19 cellular contexts compared by ENCODE assay signal in the genomic region with DNA sequence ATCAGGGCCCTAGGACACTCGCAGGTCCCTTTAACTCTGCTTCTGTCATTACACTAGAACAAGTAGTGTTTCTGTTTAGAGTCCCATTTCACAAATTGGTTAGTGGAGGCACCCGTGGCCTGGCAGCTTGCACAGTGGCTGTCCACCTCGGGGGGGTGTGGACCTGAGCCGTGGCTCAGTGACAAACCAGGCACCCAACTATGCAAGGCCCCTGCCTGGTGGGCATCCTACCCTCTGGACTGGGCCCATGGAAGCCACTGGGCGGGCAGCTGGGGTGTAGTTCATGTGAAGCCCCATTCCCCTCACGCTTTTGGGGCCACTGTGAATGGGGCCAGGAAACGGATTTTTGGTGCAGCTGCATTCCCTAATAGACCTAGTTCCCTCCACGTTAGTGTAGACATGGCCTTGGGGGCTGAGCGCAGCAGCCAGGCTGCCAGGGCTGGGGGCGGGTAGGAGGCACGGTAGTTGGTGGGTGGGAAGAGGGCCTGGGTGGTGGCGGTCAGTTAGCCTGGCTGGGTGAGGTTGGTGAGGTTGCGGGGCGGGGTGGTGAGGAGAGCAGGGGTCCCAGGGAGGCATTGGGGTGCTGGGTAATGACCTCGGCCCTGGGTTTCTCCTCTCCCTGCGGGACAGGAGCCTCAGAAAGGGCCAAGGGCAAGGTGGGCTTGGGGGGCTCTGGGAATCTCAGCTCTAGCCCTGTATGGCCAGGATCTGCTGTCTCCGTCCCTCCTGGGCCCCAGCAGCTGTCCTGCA. TPM values are rescaled to one million over a fixed set of nuclear protein-coding genes. Genes with fewer than 3 reads are reported as not detected.
DNase-seq lines count a peak whose midpoint lies in the region; ATAC-seq and TF ChIP-seq lines count a peak whose summit lies in the region.
"Had no signal": no experiment of that assay in that cellular context is flagged by ENCODE, and none has a peak within 500 bp of the region (broad histone marks: within the 10 kb centered on the region; RNA-seq: fewer than 3 reads in every experiment).

No MANE protein-coding gene starts in this region.

- no peak for TF ChIP-seq POLR2A in stomach (IDR thresholded peaks at IDR 0.05)

- no peaks in the 10 kb centered on the region for H3K4me1 ChIP-seq in endodermal cell (ENCODE audit: control insufficient read depth, insufficient read depth, low read length)
- H3K4me1 ChIP-seq in stomach = peaks cover 0 to 12% (median 1%) of the 10 kb centered on the region in 4 donors

- ATAC-seq in activated CD4-positive, CD25-positive, alpha-beta regulatory T cell treated with anti-CD3 and anti-CD28 coated beads, Interleukin-2, amount 50 U/mL, for 24 hours = no peak
- no peak for ATAC-seq in HG02840 (IDR thresholded peaks at IDR 0.05; ENCODE audit: low FRiP score, unreplicated experiment)
- ATAC-seq: PC-3, Right ventricle myocardium inferior had no signal

- H3K9me3 Mint-ChIP-seq in endodermal cell = peaks cover 15% of the 10 kb centered on the region

- no peak overlapping the region for H3K4me3 Mint-ChIP-seq in endodermal cell
- H3K4me3 Mint-ChIP-seq: H9 had no signal

- no peaks in the 10 kb centered on the region for H3K27me3 ChIP-seq in H7 (ENCODE audit: control insufficient read depth, insufficient read depth, low read length)
- no peaks in the 10 kb centered on the region for H3K27me3 ChIP-seq in endodermal cell (ENCODE audit: control insufficient read depth, insufficient read depth, low read length, poor library complexity, severe bottlenecking)
- H3K27me3 ChIP-seq in stomach = no peaks in the 10 kb centered on the region

- H3K4me3 ChIP-seq in H7 (ENCODE audit: insufficient read depth, low read depth, low read length) = no peak overlapping the region
- H3K4me3 ChIP-seq in endodermal cell (ENCODE audit: low read length) = no peak overlapping the region
- H3K4me3 ChIP-seq in stomach = no peak overlapping the region

- no peak for TF ChIP-seq EP300 in stomach (IDR thresholded peaks at IDR 0.05)

- peaks cover 2% of the 10 kb centered on the region for H3K27me3 Mint-ChIP-seq in endodermal cell (ENCODE audit: insufficient read depth)

- DNase-seq in activated CD4-positive, CD25-positive, alpha-beta regulatory T cell treated with anti-CD3 and anti-CD28 coated beads, Interleukin-2, amount 50 U/mL, for 72 hours = peak; percentile 21
- DNase-seq in H7 = peak; percentile 53
- peak; percentile 36 for DNase-seq in endodermal cell
- peak; percentile 16 for DNase-seq in stomach
- DNase-seq in NCI-H2171 (lab: John Stamatoyannopoulos, UW) = no peak
- no peak for DNase-seq in NCI-H345 treated with DMSO at 0.1 percent for 48 hours (lab: John Stamatoyannopoulos, UW; ENCODE audit: unreplicated experiment)
- DNase-seq: DND-41; GDM1; H9; NCI-H1436; NCI-H2029 treated with DMSO at 0.1 percent for 48 hours; NCI-H2227 treated with DMSO at 0.1 percent for 48 hours; NCI-H526 treated with DMSO at 0.1 percent for 48 hours; NK-92 treated with Interleukin-12 subunit alpha and Interleukin-12 subunit beta, amount 100 ng/mL, for 24 hours; PC-3 had no signal

- H3K9me3 ChIP-seq in endodermal cell (ENCODE audit: control insufficient read depth, low read length) (no peaks in the 10 kb centered on the region), stomach (peaks cover 0 to 15% (median 7%) of the 10 kb centered on the region in 4 donors)

- WGBS in endodermal cell (ENCODE audit: insufficient coverage in 1 of 2, insufficient read length in 1 of 2), 2 experiments = 93 to 96% methylated on average over 7 to 17 of the region's 17 CpGs
- WGBS in stomach, 5 donors = 95 to 97% (median 96%) methylated on average over 12 to 17 of the region's 17 CpGs

- H3K36me3 ChIP-seq in H7 (replicated peaks; ENCODE audit: control insufficient read depth, insufficient read depth, low read length) (no peaks in the 10 kb centered on the region), endodermal cell (ENCODE audit: control insufficient read depth, insufficient read depth, low read length) (peaks cover 6% of the 10 kb centered on the region), stomach (peaks cover 36 to 56% (median 52%) of the 10 kb centered on the region in 4 donors)

- peaks cover 22% of the 10 kb centered on the region for H3K36me3 Mint-ChIP-seq in endodermal cell (ENCODE audit: low read depth)

- TF ChIP-seq CTCF in endodermal cell (conservative IDR thresholded peaks at IDR 0.05) = no peak
- TF ChIP-seq CTCF in stomach (IDR thresholded peaks at IDR 0.05) = no peak

- H3K27ac Mint-ChIP-seq in endodermal cell = no peak overlapping the region

- H3K27ac ChIP-seq in endodermal cell (ENCODE audit: low read depth, low read length) (no peak overlapping the region), stomach (no peak overlapping the region)
- H3K27ac ChIP-seq: C4-2B had no signal

- intact Hi-C loops in stomach (cut with DNase I; ENCODE audit: low total_unique reads) = no loop called here

- no peak overlapping the region for H3K9ac ChIP-seq in endodermal cell (ENCODE audit: extremely low read depth, low read length, poor library complexity, severe bottlenecking)

- H3K4me1 Mint-ChIP-seq in endodermal cell = peaks cover 12% of the 10 kb centered on the region

RNA-seq across cellular contexts. Expression of a gene that starts 18.7 kb away (rescaled TPM):
- total RNA-seq in H7 (2014; rRNA removed; shearing (Covaris generic)) = 7.6 and 10.0 TPM in 2 replicates
- total RNA-seq in endodermal cell (10 to 100 TPM; 21.4 to 29.6 TPM), stomach (10 to 100 TPM; 13.4 to 62.6 (median 30.0) TPM)
- polyA plus RNA-seq in endodermal cell (2013, experiment 1 of 2) = 33.6 TPM
- polyA plus RNA-seq in endodermal cell (2013, experiment 2 of 2) = 24.9 TPM
- polyA plus RNA-seq in stomach = 10 to 100 TPM in 2 of 3 donors, 1 to 10 TPM in 1; 7.2 to 13.0 (median 10.8) TPM

RNA-seq across cellular contexts. Expression of a gene that starts 40.4 kb away (rescaled TPM):
- 6.4 and 6.5 TPM in 2 replicates for total RNA-seq in H7 (2014; rRNA removed; shearing (Covaris generic))
- total RNA-seq in endodermal cell (10 to 100 TPM; 14.2 to 17.2 TPM), stomach (10 to 100 TPM in 2 of 5 donors, 1 to 10 TPM in 3; 3.8 to 30.9 (median 8.6) TPM)
- 11.1 TPM for polyA plus RNA-seq in endodermal cell (2013, experiment 1 of 2)
- 10.6 TPM for polyA plus RNA-seq in endodermal cell (2013, experiment 2 of 2)
- polyA plus RNA-seq in stomach = 1 to 10 TPM; 1.6 to 2.6 (median 2.0) TPM

RNA-seq across cellular contexts. Expression of a gene that starts 50.9 kb away (rescaled TPM):
- 13.8 and 16.7 TPM in 2 replicates for total RNA-seq in H7 (2014; rRNA removed; shearing (Covaris generic))
- 10 to 100 TPM; 24.2 to 29.4 TPM for total RNA-seq in endodermal cell
- polyA plus RNA-seq in endodermal cell (2013, experiment 1 of 2) = 20.5 TPM
- polyA plus RNA-seq in endodermal cell (2013, experiment 2 of 2) = 19.9 TPM
- total RNA-seq in stomach = 100 to 1,000 TPM in 1 of 5 donors, 10 to 100 TPM in 4; 21.9 to 222 (median 37.1) TPM
- polyA plus RNA-seq in stomach = 1 to 10 TPM; 3.9 to 7.3 (median 6.6) TPM

Comparison
In these comparisons a context has a peak if more than half of its experiments do, and no peak if none do; other contexts are left out.
1. DNase-seq: peak in activated CD4-positive, CD25-positive, alpha-beta regulatory T cell treated with anti-CD3 and anti-CD28 coated beads, Interleukin-2, amount 50 U/mL, for 72 hours (single experiment), H7 (single experiment), endodermal cell (single experiment) and stomach (single experiment); none in NCI-H2171 (single experiment) and NCI-H345 treated with DMSO at 0.1 percent for 48 hours (single experiment).